19 cellular contexts compared by ENCODE assay signal in the genomic region with DNA sequence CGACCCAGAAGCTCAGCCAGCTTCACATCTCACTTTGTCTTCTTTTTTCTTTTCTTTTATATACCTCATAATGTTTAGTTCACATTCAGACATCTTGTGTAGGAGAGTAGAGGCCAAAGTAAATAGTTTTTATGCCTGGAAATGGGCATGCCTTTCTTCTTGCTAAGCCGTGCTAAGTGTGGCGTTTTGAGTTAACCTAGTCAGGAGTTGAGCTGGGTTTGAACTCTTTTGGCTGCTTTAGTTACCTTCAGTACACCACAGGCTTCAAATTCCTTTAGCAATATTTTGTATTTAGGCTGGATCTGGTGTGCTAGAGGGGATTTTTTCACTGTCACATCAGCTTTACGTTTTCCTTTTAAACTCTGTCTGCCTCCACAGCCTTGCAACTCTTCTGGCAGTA.
"Had no signal": no experiment of that assay in that cellular context is flagged by ENCODE, and none has a peak within 500 bp of the region (broad histone marks: within the 10 kb centered on the region; RNA-seq: fewer than 3 reads in every experiment).

No MANE protein-coding gene starts in this region.

- H3K27ac ChIP-seq: colonic mucosa, esophagus squamous epithelium, hepatocyte, neutrophil, suprapubic skin, thyroid gland had no signal

- FAIRE-seq: islet of Langerhans, small intestine, urothelium cell line had no signal

- H3K4me2 ChIP-seq: hepatocyte had no signal

- H3K9me3 ChIP-seq: colonic mucosa, neutrophil, suprapubic skin, thyroid gland had no signal

- H2AFZ ChIP-seq: hepatocyte had no signal

- H3K36me3 ChIP-seq: colonic mucosa, esophagus squamous epithelium, neutrophil, suprapubic skin, thyroid gland had no signal

- H3K4me3 ChIP-seq: colonic mucosa, esophagus squamous epithelium, hepatocyte, suprapubic skin, thyroid gland had no signal

- H3K79me2 ChIP-seq: hepatocyte had no signal

- H3K27me3 ChIP-seq: colonic mucosa, esophagus squamous epithelium, hepatocyte, neutrophil, suprapubic skin, thyroid gland had no signal

- DNase-seq: colonic mucosa; dermis blood vessel endothelial cell; esophagus squamous epithelium; foreskin melanocyte; kidney glomerular epithelial cell; naive thymus-derived CD4-positive, alpha-beta T cell; posterior cingulate gyrus; small intestine; stimulated activated CD4-positive, alpha-beta T cell treated with anti-CD3 and anti-CD28 coated beads, Interleukin-12 subunit alpha, Interleukin-12 subunit beta, amount 100 ng/mL, for 4 hours; stimulated activated CD8-positive, alpha-beta memory T cell treated with anti-CD3 and anti-CD28 coated beads, Interleukin-4, amount 100 ng/mL, for 48 hours; stimulated activated naive CD8-positive, alpha-beta T cell treated with anti-CD3 and anti-CD28 coated beads, Interleukin-15, Interleukin-2, amounts not matched to agents 100 U/mL and 50 U/mL, for 24 hours; thyroid gland had no signal

- H3K4me1 ChIP-seq: colonic mucosa, esophagus squamous epithelium, suprapubic skin, thyroid gland had no signal

- ATAC-seq: naive thymus-derived CD4-positive, alpha-beta T cell; sciatic nerve; stimulated activated effector memory CD8-positive, alpha-beta T cell treated with anti-CD3 and anti-CD28 coated beads, Interleukin-12 subunit alpha, Interleukin-12 subunit beta, amount 100 ng/mL, for 72 hours; stimulated activated naive CD8-positive, alpha-beta T cell treated with anti-CD3 and anti-CD28 coated beads, Interleukin-15, Interleukin-2, amounts not matched to agents 100 U/mL and 50 U/mL, for 24 hours had no signal
